8 cellular contexts compared by ENCODE assay signal in the genomic region with DNA sequence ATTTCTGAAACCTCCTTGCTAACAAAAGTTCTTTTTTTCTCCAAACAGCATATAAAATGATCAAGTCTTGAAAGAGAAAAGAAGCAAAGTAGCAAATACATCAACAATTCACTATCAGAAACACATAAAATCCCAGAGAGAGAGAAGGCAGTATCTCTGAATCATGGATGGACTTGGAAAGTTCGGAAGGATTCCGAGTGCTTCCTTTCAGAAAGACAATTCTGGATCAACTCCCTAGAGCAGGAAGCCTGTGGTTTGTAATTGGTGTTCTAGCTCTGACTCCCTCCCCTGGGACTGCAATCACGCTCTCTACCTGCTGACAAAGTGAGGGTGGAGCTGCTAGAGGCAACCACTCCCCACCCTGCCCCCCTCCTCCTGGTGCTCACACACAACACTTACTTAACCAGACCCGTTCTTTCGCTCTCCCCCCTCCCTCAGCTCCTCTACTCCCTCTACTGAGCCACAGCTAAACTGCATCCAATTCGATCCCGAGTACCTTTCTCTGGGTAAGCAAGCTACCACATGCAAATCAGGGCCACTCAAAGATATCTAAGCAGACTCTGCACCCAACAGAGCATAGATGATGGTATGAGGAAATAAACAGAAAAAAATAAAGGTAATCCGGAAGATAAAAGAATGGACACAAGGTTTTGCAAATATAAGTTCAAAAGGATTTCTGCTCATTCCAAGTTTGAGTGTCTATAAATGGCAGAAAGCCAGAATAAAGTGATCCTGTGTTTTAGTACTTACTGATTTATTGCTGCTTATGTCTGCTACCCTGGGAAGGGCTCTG. TPM values are rescaled to one million over a fixed set of nuclear protein-coding genes. Genes with fewer than 3 reads are reported as not detected.
DNase-seq lines count a peak whose midpoint lies in the region; ATAC-seq lines count a peak whose summit lies in the region.

TSS of gene RNF43 (minus strand) at position 235 of the 793 bp plus-strand sequence. CDS start 1,957 bp downstream, outside the sequence.

- peak; percentile 95 for ATAC-seq in GM21447 (IDR thresholded peaks at IDR 0.05; ENCODE audit: unreplicated experiment)

- H3K9me3 ChIP-seq in HUES48 (ENCODE audit: control insufficient read depth, insufficient read depth, low read length) = no peaks in the 10 kb centered on the region
- H3K9me3 ChIP-seq in NT2/D1 (ENCODE audit: insufficient read depth, low read length) = no peaks in the 10 kb centered on the region

- H3K4me3 ChIP-seq in HUES48 (ENCODE audit: low read depth, low read length) (peak within 1 kb of the TSS; percentile 62), NT2/D1 (ENCODE audit: insufficient read length, low read depth) (peak within 1 kb of the TSS; percentile 54)

- H3K4me1 ChIP-seq in HUES48 (ENCODE audit: control insufficient read depth, insufficient read depth, low read length) = peaks cover 15% of the 10 kb centered on the region
- H3K4me1 ChIP-seq in NT2/D1 (ENCODE audit: insufficient read depth, insufficient read length) = no peaks in the 10 kb centered on the region

- H3K27ac ChIP-seq in HUES48 (ENCODE audit: low read depth, low read length) = peak within 1 kb of the TSS; percentile 82
- peak within 1 kb of the TSS; percentile 86 for H3K27ac ChIP-seq in epithelial cell of prostate

- H3K27me3 ChIP-seq in HUES48 (ENCODE audit: control insufficient read depth, insufficient read depth, low read length) (no peaks in the 10 kb centered on the region; the same call in 1 of the 2 replicates), NT2/D1 (ENCODE audit: insufficient read depth, insufficient read length) (no peaks in the 10 kb centered on the region)

- H3K9ac ChIP-seq in HUES48 (ENCODE audit: low read depth, low read length) (peak within 1 kb of the TSS; percentile 28), NT2/D1 (ENCODE audit: insufficient read length, low read depth) (peak within 1 kb of the TSS; percentile 61)

- DNase-seq in DMS 273 treated with DMSO at 0.1 percent for 48 hours (lab: John Stamatoyannopoulos, UW) (peak; percentile 73), NT2/D1 (ENCODE audit: low read depth, low spot score) (peak; percentile 95), epithelial cell of prostate (ENCODE audit: low read depth, low spot score) (peak; percentile 98), mucosa of gallbladder (ENCODE audit: low spot score) (peak; percentile 97)
- peak; percentile 82 for DNase-seq in activated CD8-positive, alpha-beta memory T cell treated with anti-CD3 and anti-CD28 coated beads, Interleukin-2, amount 50 U/mL, for 48 hours
- DNase-seq in stimulated activated CD8-positive, alpha-beta memory T cell treated with anti-CD3 and anti-CD28 coated beads, Interleukin-4, amount 100 ng/mL, for 1 hour (ENCODE audit: low read depth in 2 of 2, low spot score in 1 of 2) = peak; percentile 32 to 74

- H3K36me3 ChIP-seq in HUES48 (ENCODE audit: control insufficient read depth, insufficient read depth, low read length) (no peaks in the 10 kb centered on the region), NT2/D1 (ENCODE audit: insufficient read depth, insufficient read length, low read length) (no peaks in the 10 kb centered on the region)

RNA-seq across cellular contexts. Expression of gene RNF43, which starts in this region (rescaled TPM):
- 19.0 TPM for total RNA-seq in mucosa of gallbladder

Comparison
In these comparisons a context has a peak if more than half of its experiments do, and no peak if none do; other contexts are left out.
1. Peak in every context shown above with its lines: DNase-seq, ATAC-seq, H3K4me3 ChIP-seq and H3K27ac ChIP-seq.